Comparison of ENCODE assay signal across 12 cellular contexts in the genomic region with DNA sequence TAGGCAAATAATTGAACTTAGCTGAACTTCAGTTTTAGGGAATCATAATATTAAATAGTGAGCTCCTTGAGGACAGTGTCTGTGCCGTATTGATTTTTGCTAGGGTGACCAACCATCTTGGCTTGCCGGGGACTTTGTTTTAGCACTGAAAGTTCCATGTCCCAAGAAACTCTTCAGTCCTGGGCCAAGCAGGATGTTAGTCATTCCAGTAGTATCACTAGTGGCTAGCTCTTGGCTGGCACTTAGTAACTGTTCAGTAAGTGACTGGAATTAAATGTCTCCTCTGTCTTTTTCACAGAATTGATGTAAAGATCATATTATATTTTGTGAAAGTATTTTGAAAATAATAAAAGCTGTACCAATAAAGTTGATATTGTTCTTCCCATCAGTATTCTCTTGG. TPM values are rescaled to one million over a fixed set of nuclear protein-coding genes. Genes with fewer than 3 reads are reported as not detected.
DNase-seq lines count a peak whose midpoint lies in the region; ATAC-seq and TF ChIP-seq lines count a peak whose summit lies in the region.
"Had no signal": no experiment of that assay in that cellular context is flagged by ENCODE, and none has a peak within 500 bp of the region (broad histone marks: within the 10 kb centered on the region; RNA-seq: fewer than 3 reads in every experiment).

No MANE protein-coding gene starts in this region.

- DNase-seq in activated naive CD8-positive, alpha-beta T cell treated with anti-CD3 and anti-CD28 coated beads, Interleukin-2, amount 50 U/mL, for 24 hours = no peak
- DNase-seq in activated naive CD8-positive, alpha-beta T cell treated with anti-CD3 and anti-CD28 coated beads for 36 hours = no peak
- DNase-seq in amniotic epithelial cell (ENCODE audit: low read depth) (peak; percentile 27), NCI-H1694 (lab: John Stamatoyannopoulos, UW) (no peak), NCI-H187 (lab: John Stamatoyannopoulos, UW) (no peak), mesothelial cell of epicardium (ENCODE audit: low spot score in 2 of 2, unreplicated experiment in 2 of 2) (no peak)
- DNase-seq in stimulated activated naive CD8-positive, alpha-beta T cell treated with anti-CD3 and anti-CD28 coated beads, Interleukin-15, Interleukin-2, amounts not matched to agents 100 U/mL and 50 U/mL, for 24 hours = peak; percentile 3
- DNase-seq: activated B cell treated with CpG ODN at 0.5 μM for 24 hours had no signal

- TF ChIP-seq CTCF in mesothelial cell of epicardium (IDR thresholded peaks at IDR 0.05; ENCODE audit: unreplicated experiment) = no peak

- H3K4me3 Mint-ChIP-seq in activated naive CD8-positive, alpha-beta T cell treated with anti-CD3 and anti-CD28 coated beads, Interleukin-2, amount 50 U/mL, for 24 hours = no peak overlapping the region
- no peak overlapping the region for H3K4me3 Mint-ChIP-seq in activated naive CD8-positive, alpha-beta T cell treated with anti-CD3 and anti-CD28 coated beads for 36 hours
- H3K4me3 Mint-ChIP-seq in mesothelial cell of epicardium = no peak overlapping the region
- H3K4me3 Mint-ChIP-seq: activated B cell treated with CpG ODN at 0.5 μM for 24 hours, B cell, type B pancreatic cell had no signal

- no peak overlapping the region for H3K27ac Mint-ChIP-seq in activated naive CD8-positive, alpha-beta T cell treated with anti-CD3 and anti-CD28 coated beads, Interleukin-2, amount 50 U/mL, for 24 hours
- no peak overlapping the region for H3K27ac Mint-ChIP-seq in activated naive CD8-positive, alpha-beta T cell treated with anti-CD3 and anti-CD28 coated beads for 36 hours
- no peak overlapping the region for H3K27ac Mint-ChIP-seq in mesothelial cell of epicardium
- H3K27ac Mint-ChIP-seq: activated B cell treated with CpG ODN at 0.5 μM for 24 hours, B cell, type B pancreatic cell had no signal

- H3K36me3 Mint-ChIP-seq in activated naive CD8-positive, alpha-beta T cell treated with anti-CD3 and anti-CD28 coated beads, Interleukin-2, amount 50 U/mL, for 24 hours (ENCODE audit: low read depth) = peaks cover 31% of the 10 kb centered on the region
- H3K36me3 Mint-ChIP-seq in activated naive CD8-positive, alpha-beta T cell treated with anti-CD3 and anti-CD28 coated beads for 36 hours = peaks cover 39% of the 10 kb centered on the region
- peaks cover 21% of the 10 kb centered on the region for H3K36me3 Mint-ChIP-seq in mesothelial cell of epicardium

- ATAC-seq in activated naive CD8-positive, alpha-beta T cell treated with anti-CD3 and anti-CD28 coated beads, Interleukin-2, amount 50 U/mL, for 24 hours = peak; percentile 75
- peak; percentile 70 for ATAC-seq in HG02938 (IDR thresholded peaks at IDR 0.05; ENCODE audit: unreplicated experiment)
- peak; percentile 73 for ATAC-seq in stimulated activated naive CD8-positive, alpha-beta T cell treated with anti-CD3 and anti-CD28 coated beads, Interleukin-15, Interleukin-2, amounts not matched to agents 100 U/mL and 50 U/mL, for 24 hours

- peaks cover 16% of the 10 kb centered on the region for H3K4me1 Mint-ChIP-seq in activated naive CD8-positive, alpha-beta T cell treated with anti-CD3 and anti-CD28 coated beads, Interleukin-2, amount 50 U/mL, for 24 hours
- H3K4me1 Mint-ChIP-seq in activated naive CD8-positive, alpha-beta T cell treated with anti-CD3 and anti-CD28 coated beads for 36 hours = peaks cover 11% of the 10 kb centered on the region
- no peaks in the 10 kb centered on the region for H3K4me1 Mint-ChIP-seq in mesothelial cell of epicardium

- H3K9me3 Mint-ChIP-seq in activated naive CD8-positive, alpha-beta T cell treated with anti-CD3 and anti-CD28 coated beads, Interleukin-2, amount 50 U/mL, for 24 hours = peaks cover 5% of the 10 kb centered on the region
- no peaks in the 10 kb centered on the region for H3K9me3 Mint-ChIP-seq in activated naive CD8-positive, alpha-beta T cell treated with anti-CD3 and anti-CD28 coated beads for 36 hours
- peaks cover 14% of the 10 kb centered on the region for H3K9me3 Mint-ChIP-seq in mesothelial cell of epicardium
- H3K9me3 Mint-ChIP-seq: activated B cell treated with CpG ODN at 0.5 μM for 24 hours, type B pancreatic cell had no signal

- H3K27me3 Mint-ChIP-seq in activated naive CD8-positive, alpha-beta T cell treated with anti-CD3 and anti-CD28 coated beads, Interleukin-2, amount 50 U/mL, for 24 hours = no peaks in the 10 kb centered on the region
- no peaks in the 10 kb centered on the region for H3K27me3 Mint-ChIP-seq in activated naive CD8-positive, alpha-beta T cell treated with anti-CD3 and anti-CD28 coated beads for 36 hours
- no peaks in the 10 kb centered on the region for H3K27me3 Mint-ChIP-seq in mesothelial cell of epicardium (ENCODE audit: low read depth)
- H3K27me3 Mint-ChIP-seq: activated B cell treated with CpG ODN at 0.5 μM for 24 hours, B cell, type B pancreatic cell had no signal

RNA-seq across cellular contexts. Expression of a gene that starts 42.3 kb away (rescaled TPM):
- 10 to 100 TPM; 33.2 to 37.1 TPM for total RNA-seq in activated naive CD8-positive, alpha-beta T cell treated with anti-CD3 and anti-CD28 coated beads for 36 hours
- 33.1 to 35.0 TPM (median 34.9 TPM) in 3 replicates for total RNA-seq in mesothelial cell of epicardium

RNA-seq across cellular contexts. Expression of a gene that starts 46.0 kb away (rescaled TPM):
- total RNA-seq in activated naive CD8-positive, alpha-beta T cell treated with anti-CD3 and anti-CD28 coated beads for 36 hours = not detected
- 0.79 to 1.4 TPM (median 0.89 TPM) in 3 replicates for total RNA-seq in mesothelial cell of epicardium
- total RNA-seq: activated B cell treated with CpG ODN at 0.5 μM for 24 hours, B cell, mononuclear cell had no signal

Comparison
In these comparisons a context has a peak if more than half of its experiments do, and no peak if none do; other contexts are left out.
1. DNase-seq: peak in amniotic epithelial cell (single experiment) and stimulated activated naive CD8-positive, alpha-beta T cell treated with anti-CD3 and anti-CD28 coated beads, Interleukin-15, Interleukin-2, amounts not matched to agents 100 U/mL and 50 U/mL, for 24 hours (single experiment); none in activated naive CD8-positive, alpha-beta T cell treated with anti-CD3 and anti-CD28 coated beads, Interleukin-2, amount 50 U/mL, for 24 hours (single experiment), activated naive CD8-positive, alpha-beta T cell treated with anti-CD3 and anti-CD28 coated beads for 36 hours (single experiment), NCI-H1694 (single experiment), NCI-H187 (0 of 2) and mesothelial cell of epicardium (0 of 2).
2. Peak in every context shown above with its lines, with median percentiles within 50 percentile points of each other: ATAC-seq.